Comparison of ENCODE assay signal across 10 cellular contexts in genomic region chr3:152460936-152461335, GRCh38.
A peak's percentile ranks its signal among the peaks of the same experiment; 100 is the strongest.
DNase-seq lines count a peak whose midpoint lies in the region; ATAC-seq and TF ChIP-seq lines count a peak whose summit lies in the region.
"Had no signal": no experiment of that assay in that cellular context is flagged by ENCODE, and none has a peak within 500 bp of the region (broad histone marks: within the 10 kb centered on the region; RNA-seq: fewer than 3 reads in every experiment).

No MANE protein-coding gene starts in this region.

- H2AFZ ChIP-seq in IMR-90 (replicated peaks; ENCODE audit: low read length, poor library complexity) = no peak overlapping the region

- 75% methylated on average over 2 of the region's 3 CpGs; no CpG with 5 or more reads in 1 of the 2 experiments for WGBS in IMR-90 (ENCODE audit: extremely low coverage in 2 of 2, insufficient read length in 1 of 2), 2 experiments

- no peak for ATAC-seq in CD4-positive, alpha-beta T cell (ENCODE audit: poor library complexity)
- ATAC-seq in IMR-90 (ENCODE audit: low read depth) (no peak), mucosa of descending colon (peak; percentile 83), GM21737 (IDR thresholded peaks at IDR 0.05; ENCODE audit: unreplicated experiment) (no peak), GM18520 (IDR thresholded peaks at IDR 0.05; ENCODE audit: unreplicated experiment) (no peak), HG03095 (IDR thresholded peaks at IDR 0.05; ENCODE audit: unreplicated experiment) (no peak)

- DNase-seq in CD4-positive, alpha-beta T cell = no peak
- DNase-seq in IMR-90 (no peak), mucosa of descending colon (peak in 1 of 3 donors; percentile 62), Peyer's patch (no peak)
- DNase-seq: NCI-H345; stimulated activated CD4-positive, alpha-beta T cell treated with anti-CD3 and anti-CD28 coated beads, Interleukin-4, amount 100 ng/mL, for 24 hours had no signal

- peaks cover 24% of the 10 kb centered on the region for H3K4me1 Mint-ChIP-seq in CD4-positive, alpha-beta T cell (ENCODE audit: low read depth)
- H3K4me1 Mint-ChIP-seq in activated naive CD8-positive, alpha-beta T cell (ENCODE audit: low read depth) = peaks cover 39% of the 10 kb centered on the region

- POLR2A ChIA-PET in CD4-positive, alpha-beta T cell (lab: Charles Lee) = no interaction called here
- POLR2A ChIA-PET in IMR-90 (lab: Charles Lee; ENCODE audit: unreplicated experiment) = no interaction called here

- H3K36me3 ChIP-seq in IMR-90 (ENCODE audit: control insufficient read depth, insufficient read depth, low read length) (peaks cover 27% of the 10 kb centered on the region), mucosa of descending colon (ENCODE audit: low read depth) (peaks cover 7% of the 10 kb centered on the region), Peyer's patch (peaks cover 0 to 78% (median 0%) of the 10 kb centered on the region in 3 donors)

- no peak overlapping the region for H4K91ac ChIP-seq in IMR-90 (ENCODE audit: insufficient read depth, low read depth, low read length)

- H3K9me3 Mint-ChIP-seq in CD4-positive, alpha-beta T cell = no peaks in the 10 kb centered on the region
- H3K9me3 Mint-ChIP-seq in activated naive CD8-positive, alpha-beta T cell (ENCODE audit: low read depth) = no peaks in the 10 kb centered on the region

- peak overlapping the region in 1 of 2 experiments; percentile 24; a peak in 1 of 4 replicates for H4K8ac ChIP-seq in IMR-90 (ENCODE audit: low read depth in 2 of 2, low read length in 2 of 2)

- H3K4me1 ChIP-seq in IMR-90 (ENCODE audit: control insufficient read depth, insufficient read depth, low read length) (peaks cover 1% of the 10 kb centered on the region; the same call in 1 of the 2 replicates), mucosa of descending colon (ENCODE audit: low read depth) (no peaks in the 10 kb centered on the region), Peyer's patch (no peaks in the 10 kb centered on the region)

- H3K27ac Mint-ChIP-seq in CD4-positive, alpha-beta T cell = peak overlapping the region; percentile 21
- H3K27ac Mint-ChIP-seq in activated naive CD8-positive, alpha-beta T cell = peak overlapping the region; percentile 58

- H3K36me3 Mint-ChIP-seq in CD4-positive, alpha-beta T cell (ENCODE audit: low read depth) = peaks cover 88% of the 10 kb centered on the region
- H3K36me3 Mint-ChIP-seq in activated naive CD8-positive, alpha-beta T cell = peaks cover 10% of the 10 kb centered on the region

- H3K18ac ChIP-seq in IMR-90 (ENCODE audit: low read depth, low read length) = no peak overlapping the region; the same call in 1 of the 2 replicates

- H3K79me1 ChIP-seq in IMR-90 (ENCODE audit: low read depth in 1 of 2, low read length in 2 of 2) = peaks cover 20 to 31% of the 10 kb centered on the region in 2 experiments; a peak in 3 of 4 replicates

- no peak overlapping the region for H2BK120ac ChIP-seq in IMR-90 (ENCODE audit: low read depth, low read length)

- H3K4me2 ChIP-seq in IMR-90 (ENCODE audit: low read depth, low read length) = no peak overlapping the region

- H3K23ac ChIP-seq in IMR-90 (ENCODE audit: low read depth, low read length) = no peak overlapping the region

- H3K4me3 ChIP-seq in IMR-90 (ENCODE audit: insufficient read depth, low read depth, low read length) (no peak overlapping the region), mucosa of descending colon (no peak overlapping the region), Peyer's patch (no peak overlapping the region)

- no peaks in the 10 kb centered on the region for H3K27me3 ChIP-seq in CD4-positive, alpha-beta T cell (ENCODE audit: control insufficient read depth, insufficient read depth, low read length)
- H3K27me3 ChIP-seq in IMR-90 (ENCODE audit: control insufficient read depth, insufficient read depth, low read length) (no peaks in the 10 kb centered on the region), Peyer's patch (no peaks in the 10 kb centered on the region)

- H2AK9ac ChIP-seq in IMR-90 (replicated peaks; ENCODE audit: low read depth, low read length, poor library complexity) = no peak overlapping the region

- no TSS peak for BruUV-seq in IMR-90 (replicated peaks; lab: Mats Ljungman, UMichigan)

- intact Hi-C loops in CD4-positive, alpha-beta T cell (cut with DNase I, micrococcal nuclease) = no loop called here
- intact Hi-C loops in IMR-90 (cut with micrococcal nuclease) = no loop called here
- intact Hi-C loops in mucosa of descending colon (cut with DNase I, micrococcal nuclease) = no loop called here

- no peak overlapping the region for H2AK5ac ChIP-seq in IMR-90 (ENCODE audit: low read depth, low read length)

- H3K56ac ChIP-seq in IMR-90 (ENCODE audit: extremely low read depth, insufficient read depth, low read length) = no peak overlapping the region

- in situ Hi-C loops in IMR-90 (cut with MboI; ENCODE audit: low sequenced_read_pairs) = no loop called here

- H2BK5ac ChIP-seq in IMR-90 (ENCODE audit: low read depth, low read length, poor library complexity, severe bottlenecking) = peak overlapping the region; percentile 13

- no peak overlapping the region for H2BK20ac ChIP-seq in IMR-90 (ENCODE audit: low read depth, low read length)

- H3K4ac ChIP-seq in IMR-90 (ENCODE audit: low read depth, low read length) = no peak overlapping the region

- H3K4me3 Mint-ChIP-seq in CD4-positive, alpha-beta T cell = no peak overlapping the region
- H3K4me3 Mint-ChIP-seq in activated naive CD8-positive, alpha-beta T cell = no peak overlapping the region

- TF ChIP-seq POLR2A in IMR-90 (IDR thresholded peaks at IDR 0.05; ENCODE audit: low read depth, low read length) (no peak), Peyer's patch (IDR thresholded peaks at IDR 0.05) (no peak)

- no peak for TF ChIP-seq CTCF in CD4-positive, alpha-beta T cell (IDR thresholded peaks at IDR 0.05)
- no peak for TF ChIP-seq CTCF in IMR-90 (conservative IDR thresholded peaks at IDR 0.05; ENCODE audit: low read depth, low read length)
- TF ChIP-seq CTCF in mucosa of descending colon (IDR thresholded peaks at IDR 0.05) = no peak
- TF ChIP-seq CTCF in Peyer's patch (IDR thresholded peaks at IDR 0.05) = no peak

- H2BK15ac ChIP-seq in IMR-90 (ENCODE audit: low read depth, low read length) = no peak overlapping the region

- CTCF ChIA-PET in CD4-positive, alpha-beta T cell (lab: Charles Lee) = interaction anchor here (1.2 kb wide), 1 partner anchor 11 kb away, joined by 4 read pairs; no protein-coding TSS in a partner anchor
- CTCF ChIA-PET in IMR-90 (lab: Yijun Ruan, JAX) = no interaction called here

- H3K9ac ChIP-seq in IMR-90 (ENCODE audit: low read depth, low read length) = no peak overlapping the region

- H3K9me3 ChIP-seq in CD4-positive, alpha-beta T cell (ENCODE audit: control insufficient read depth, low read length) = no peaks in the 10 kb centered on the region
- H3K9me3 ChIP-seq in IMR-90 (ENCODE audit: control insufficient read depth, insufficient read depth, low read length) = no peaks in the 10 kb centered on the region
- no peaks in the 10 kb centered on the region for H3K9me3 ChIP-seq in mucosa of descending colon
- no peaks in the 10 kb centered on the region for H3K9me3 ChIP-seq in Peyer's patch

- H3K27me3 Mint-ChIP-seq in CD4-positive, alpha-beta T cell = no peaks in the 10 kb centered on the region
- H3K27me3 Mint-ChIP-seq in activated naive CD8-positive, alpha-beta T cell = no peaks in the 10 kb centered on the region

- H3K27ac ChIP-seq in CD4-positive, alpha-beta T cell (ENCODE audit: low read depth, low read length) = no peak overlapping the region
- no peak overlapping the region for H3K27ac ChIP-seq in IMR-90 (ENCODE audit: insufficient read depth, low read length)
- no peak overlapping the region for H3K27ac ChIP-seq in Peyer's patch

- H3K9me1 ChIP-seq in IMR-90 (ENCODE audit: insufficient read depth, low read length) = peaks cover 2% of the 10 kb centered on the region

- no peak overlapping the region for H4K5ac ChIP-seq in IMR-90 (ENCODE audit: low read depth, low read length)

- no peak for TF ChIP-seq RAD21 in IMR-90 (IDR thresholded peaks at IDR 0.05; ENCODE audit: low read length)

- dilution Hi-C loops in IMR-90 (cut with HindIII; ENCODE audit: low sequenced_read_pairs, unreplicated experiment) = no loop called here

- H3K14ac ChIP-seq in IMR-90 (replicated peaks; ENCODE audit: low read depth, low read length) = no peak overlapping the region

- peaks cover 5% of the 10 kb centered on the region; the same call in 1 of the 2 replicates for H4K20me1 ChIP-seq in IMR-90 (ENCODE audit: insufficient read depth, low read length)

TF ChIP-seq in IMR-90, 13 proteins besides CTCF, POLR2A, EP300 and RAD21:
- TF ChIP-seq RCOR1 (IDR thresholded peaks at IDR 0.05; ENCODE audit: insufficient replicate concordance, low read length) (no peak), USF2 (IDR thresholded peaks at IDR 0.05; ENCODE audit: low read depth, low read length) (no peak), BHLHE40 (IDR thresholded peaks at IDR 0.05; ENCODE audit: low read depth, low read length) (no peak), MAFK (IDR thresholded peaks at IDR 0.05; ENCODE audit: low read depth, low read length) (no peak), NFE2L2 (IDR thresholded peaks at IDR 0.05; ENCODE audit: low read depth, low read length) (no peak), SMC3 (IDR thresholded peaks at IDR 0.05; ENCODE audit: low read depth, low read length) (no peak), MAZ (IDR thresholded peaks at IDR 0.05; ENCODE audit: borderline replicate concordance, low read depth, low read length) (no peak), ELK1 (IDR thresholded peaks at IDR 0.05; ENCODE audit: borderline replicate concordance, low read depth, low read length) (no peak), MXI1 (IDR thresholded peaks at IDR 0.05; ENCODE audit: borderline replicate concordance, low read depth, low read length) (no peak), FOS (IDR thresholded peaks at IDR 0.05; ENCODE audit: low read depth, low read length) (no peak)
TF ChIP-seq in IMR-90: peak in this region for 0.
